In the genomic region with DNA sequence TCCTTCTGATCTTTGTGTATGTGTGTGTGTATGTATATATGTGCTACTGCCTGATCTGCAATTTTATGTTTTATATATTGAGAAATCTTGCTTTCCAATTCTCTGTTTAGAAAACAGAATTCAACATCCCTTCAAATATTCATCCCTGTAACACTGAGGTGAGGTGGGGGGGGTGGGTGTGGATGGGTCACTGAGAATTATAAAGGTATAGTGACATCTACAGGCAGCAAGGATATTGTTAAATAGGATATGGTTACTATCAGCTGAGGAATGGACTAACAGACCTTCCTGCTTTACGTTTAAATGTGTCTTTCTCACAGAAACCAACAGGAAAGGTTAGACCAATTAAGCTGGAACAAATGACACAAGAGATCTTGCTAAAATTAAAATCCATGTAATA, we compare ENCODE assay signal across 9 cellular contexts. TPM values are rescaled to one million over a fixed set of nuclear protein-coding genes. Genes with fewer than 3 reads are reported as not detected.
DNase-seq lines count a peak whose midpoint lies in the region; ATAC-seq and TF ChIP-seq lines count a peak whose summit lies in the region.
"Had no signal": no experiment of that assay in that cellular context is flagged by ENCODE, and none has a peak within 500 bp of the region (broad histone marks: within the 10 kb centered on the region; RNA-seq: fewer than 3 reads in every experiment).

No MANE protein-coding gene starts in this region.

- peaks cover 35% of the 10 kb centered on the region for H3K27me3 Mint-ChIP-seq in MCF 10A (ENCODE audit: insufficient read depth, unreplicated experiment)
- H3K27me3 Mint-ChIP-seq in stimulated activated naive CD8-positive, alpha-beta T cell treated with anti-CD3 and anti-CD28 coated beads, Interleukin-15, amount 100 ng/mL, for 72 hours: no peaks in the 10 kb centered on the region

- DNase-seq in MCF 10A (ENCODE audit: unreplicated experiment): peak; percentile 26
- DNase-seq in breast epithelium (ENCODE audit: low spot score in 2 of 2): no peak
- peak; percentile 5 for DNase-seq in NB4 (ENCODE audit: low read depth)
- DNase-seq in choroid plexus epithelial cell (ENCODE audit: low read depth): peak; percentile 33
- DNase-seq in T-helper 1 cell: no peak
- DNase-seq in NOMO-1 treated with DMSO at 0.1 percent for 48 hours (lab: John Stamatoyannopoulos, UW; ENCODE audit: unreplicated experiment): no peak
- no peak for DNase-seq in stimulated activated naive CD8-positive, alpha-beta T cell treated with anti-CD3 and anti-CD28 coated beads, Interleukin-15, amount 100 ng/mL, for 72 hours

- no peak overlapping the region for H3K27ac ChIP-seq in breast epithelium
- H3K27ac ChIP-seq: BLaER1 had no signal

- intact Hi-C loops in MCF 10A (cut with micrococcal nuclease): loop anchor here (1.0 kb wide), 1 partner anchor 54 kb away; no protein-coding TSS in a partner anchor
- intact Hi-C loops in breast epithelium (cut with DNase I; ENCODE audit: low total_unique reads): no loop called here

- no peaks in the 10 kb centered on the region for H3K36me3 Mint-ChIP-seq in MCF 10A (ENCODE audit: insufficient read depth, unreplicated experiment)

- H3K9me3 ChIP-seq in breast epithelium: no peaks in the 10 kb centered on the region
- H3K9me3 ChIP-seq: BLaER1 had no signal

- CTCF ChIA-PET in MCF 10A (lab: Yijun Ruan, JAX): interaction anchor here (0.6 to 1.8 kb wide), 16 partner anchors 10 to 1482 kb away, joined by 3 to 9 read pairs (median 4); no protein-coding TSS in a partner anchor

- TF ChIP-seq CTCF in MCF 10A (IDR thresholded peaks at IDR 0.05; ENCODE audit: unreplicated experiment) (peak; percentile 28), breast epithelium (IDR thresholded peaks at IDR 0.05) (no peak), NB4 (IDR thresholded peaks at IDR 0.05; ENCODE audit: low read depth, low read length) (no peak), choroid plexus epithelial cell (conservative IDR thresholded peaks at IDR 0.05; ENCODE audit: low read depth, low read length) (peak; percentile 36)

- no peaks in the 10 kb centered on the region for H3K4me1 Mint-ChIP-seq in MCF 10A (ENCODE audit: insufficient read depth, unreplicated experiment)
- H3K4me1 Mint-ChIP-seq in stimulated activated naive CD8-positive, alpha-beta T cell treated with anti-CD3 and anti-CD28 coated beads, Interleukin-15, amount 100 ng/mL, for 72 hours: no peaks in the 10 kb centered on the region

- ATAC-seq in stimulated activated naive CD8-positive, alpha-beta T cell treated with anti-CD3 and anti-CD28 coated beads, Interleukin-15, amount 100 ng/mL, for 72 hours: no peak
- ATAC-seq in GM18502 (IDR thresholded peaks at IDR 0.05; ENCODE audit: poor library complexity, unreplicated experiment): no peak

- no peak overlapping the region for H3K4me3 ChIP-seq in breast epithelium
- no peak overlapping the region for H3K4me3 ChIP-seq in NB4 (ENCODE audit: low read depth, low read length)
- H3K4me3 ChIP-seq in choroid plexus epithelial cell (ENCODE audit: low read depth, low read length): no peak overlapping the region
- H3K4me3 ChIP-seq: BLaER1 had no signal

- no peaks in the 10 kb centered on the region for H3K9me3 Mint-ChIP-seq in MCF 10A (ENCODE audit: unreplicated experiment)
- no peaks in the 10 kb centered on the region for H3K9me3 Mint-ChIP-seq in stimulated activated naive CD8-positive, alpha-beta T cell treated with anti-CD3 and anti-CD28 coated beads, Interleukin-15, amount 100 ng/mL, for 72 hours

- no peaks in the 10 kb centered on the region for H3K4me1 ChIP-seq in breast epithelium
- H3K4me1 ChIP-seq: BLaER1 had no signal

- no TSS peak for BruUV-seq in MCF 10A (replicated peaks; lab: Mats Ljungman, UMichigan)

- H3K4me3 Mint-ChIP-seq in MCF 10A (ENCODE audit: unreplicated experiment): no peak overlapping the region
- no peak overlapping the region for H3K4me3 Mint-ChIP-seq in stimulated activated naive CD8-positive, alpha-beta T cell treated with anti-CD3 and anti-CD28 coated beads, Interleukin-15, amount 100 ng/mL, for 72 hours

- H3K27ac Mint-ChIP-seq in MCF 10A (ENCODE audit: low read depth, unreplicated experiment): no peak overlapping the region
- H3K27ac Mint-ChIP-seq in stimulated activated naive CD8-positive, alpha-beta T cell treated with anti-CD3 and anti-CD28 coated beads, Interleukin-15, amount 100 ng/mL, for 72 hours: no peak overlapping the region

- TF ChIP-seq POLR2A in breast epithelium (IDR thresholded peaks at IDR 0.05) (no peak), NB4 (IDR thresholded peaks at IDR 0.05; ENCODE audit: extremely low read depth, insufficient read length) (no peak)

- no peaks in the 10 kb centered on the region for H3K36me3 ChIP-seq in breast epithelium
- H3K36me3 ChIP-seq: BLaER1 had no signal

- peaks cover 0 to 21% of the 10 kb centered on the region in 2 donors for H3K27me3 ChIP-seq in breast epithelium
- H3K27me3 ChIP-seq: BLaER1 had no signal

- POLR2A ChIA-PET in MCF 10A (lab: Yijun Ruan, JAX): no interaction called here

RNA-seq across cellular contexts. Expression of gene MAGEB2, which starts 19.0 kb away (rescaled TPM):
- total RNA-seq in MCF 10A (2022) (not detected in 2 replicates), breast epithelium (not detected)

RNA-seq across cellular contexts. Expression of gene MAGEB3, which starts 34.1 kb away (rescaled TPM):
- total RNA-seq in MCF 10A (2022): not detected in 2 replicates
- not detected for total RNA-seq in breast epithelium

RNA-seq across cellular contexts. Expression of gene MAGEB4, which starts 45.5 kb away (rescaled TPM):
- total RNA-seq in MCF 10A (2022) (not detected in 2 replicates), breast epithelium (under 1 TPM in 1 of 3 donors, not detected in 2; 0.15 TPM)

RNA-seq across cellular contexts. Expression of gene MAGEB1, which starts 50.6 kb away (rescaled TPM):
- total RNA-seq in MCF 10A (2022): not detected in 2 replicates
- total RNA-seq in breast epithelium: not detected

Comparison
In these comparisons a context has a peak if more than half of its experiments do, and no peak if none do; other contexts are left out.
1. DNase-seq: peak in MCF 10A (single experiment), NB4 (single experiment) and choroid plexus epithelial cell (single experiment); none in breast epithelium (0 of 2), T-helper 1 cell (0 of 5), NOMO-1 treated with DMSO at 0.1 percent for 48 hours (single experiment) and stimulated activated naive CD8-positive, alpha-beta T cell treated with anti-CD3 and anti-CD28 coated beads, Interleukin-15, amount 100 ng/mL, for 72 hours (0 of 2).
2. CTCF ChIP-seq: peak in MCF 10A (single experiment) and choroid plexus epithelial cell (single experiment); none in breast epithelium (0 of 3) and NB4 (single experiment).